Comparison of ENCODE assay signal across 10 cellular contexts in genomic region chr20:32325706-32326506, GRCh38. TPM values are rescaled to one million over a fixed set of nuclear protein-coding genes. Genes with fewer than 3 reads are reported as not detected.
DNase-seq lines count a peak whose midpoint lies in the region; ATAC-seq lines count a peak whose summit lies in the region.
"Had no signal": no experiment of that assay in that cellular context is flagged by ENCODE, and none has a peak within 500 bp of the region (broad histone marks: within the 10 kb centered on the region; RNA-seq: fewer than 3 reads in every experiment).

No MANE protein-coding gene starts in this region.

- no peak overlapping the region for H3K4me3 ChIP-seq in CD8-positive, alpha-beta memory T cell (ENCODE audit: low read length)

- ATAC-seq in left lobe of liver (peak; percentile 53), GM19351 (IDR thresholded peaks at IDR 0.05; ENCODE audit: unreplicated experiment) (no peak), HG03196 (IDR thresholded peaks at IDR 0.05; ENCODE audit: unreplicated experiment) (no peak), GM21529 (IDR thresholded peaks at IDR 0.05; ENCODE audit: unreplicated experiment) (no peak)

- H3K36me3 Mint-ChIP-seq in CD8-positive, alpha-beta memory T cell, result peaks cover 7 to 47% (median 14%) of the 10 kb centered on the region in 3 donors
- H3K36me3 Mint-ChIP-seq in activated T-helper 1 cell treated with anti-CD3 and anti-CD28 coated beads, Interleukin-12 subunit alpha, Interleukin-12 subunit beta, Interleukin-2, Interleukin-4 antibody, amounts not matched to agents 30 ng/mL and 10 ng/mL and 1 ng/mL, durations not matched to agents 14 hours and 24 hours and 36 hours (ENCODE audit: low read depth), result peaks cover 26% of the 10 kb centered on the region

- no peak for DNase-seq in CD8-positive, alpha-beta memory T cell
- peak; percentile 84 for DNase-seq in LoVo (ENCODE audit: low spot score)
- DNase-seq in activated T-helper 1 cell treated with anti-CD3 and anti-CD28 coated beads, Interleukin-12 subunit alpha, Interleukin-12 subunit beta, Interleukin-2, Interleukin-4 antibody, amounts not matched to agents 30 ng/mL and 10 ng/mL and 1 ng/mL, durations not matched to agents 14 hours and 24 hours and 36 hours (ENCODE audit: low spot score), result no peak
- DNase-seq in left lobe of liver (ENCODE audit: low spot score), result no peak
- no peak for DNase-seq in AG08396 (ENCODE audit: low spot score)
- DNase-seq: NCI-H2171 treated with DMSO at 0.1 percent for 48 hours; stimulated activated CD4-positive, alpha-beta T cell treated with anti-CD3 and anti-CD28 coated beads, Interleukin-4, amount 100 ng/mL, for 4 hours had no signal

- peaks cover 6% of the 10 kb centered on the region for H3K36me3 ChIP-seq in CD8-positive, alpha-beta memory T cell (ENCODE audit: insufficient read depth, low read length)

- CTCF ChIA-PET in CD8-positive, alpha-beta memory T cell (lab: Charles Lee), result interaction anchor here (0.9 kb wide), 1 partner anchor 9 kb away, joined by 3 read pairs; no protein-coding TSS in a partner anchor

- no peak overlapping the region for H3K4me3 Mint-ChIP-seq in CD8-positive, alpha-beta memory T cell
- no peak overlapping the region for H3K4me3 Mint-ChIP-seq in activated T-helper 1 cell treated with anti-CD3 and anti-CD28 coated beads, Interleukin-12 subunit alpha, Interleukin-12 subunit beta, Interleukin-2, Interleukin-4 antibody, amounts not matched to agents 30 ng/mL and 10 ng/mL and 1 ng/mL, durations not matched to agents 14 hours and 24 hours and 36 hours

- peak overlapping the region; percentile 9 for H3K27ac ChIP-seq in CD8-positive, alpha-beta memory T cell (ENCODE audit: low read depth, low read length)

- H3K4me1 Mint-ChIP-seq in CD8-positive, alpha-beta memory T cell, result peaks cover 0 to 3% (median 0%) of the 10 kb centered on the region in 3 donors
- peaks cover 11% of the 10 kb centered on the region for H3K4me1 Mint-ChIP-seq in activated T-helper 1 cell treated with anti-CD3 and anti-CD28 coated beads, Interleukin-12 subunit alpha, Interleukin-12 subunit beta, Interleukin-2, Interleukin-4 antibody, amounts not matched to agents 30 ng/mL and 10 ng/mL and 1 ng/mL, durations not matched to agents 14 hours and 24 hours and 36 hours (ENCODE audit: low read depth)

- H3K9me3 Mint-ChIP-seq in CD8-positive, alpha-beta memory T cell, result no peaks in the 10 kb centered on the region
- no peaks in the 10 kb centered on the region for H3K9me3 Mint-ChIP-seq in activated T-helper 1 cell treated with anti-CD3 and anti-CD28 coated beads, Interleukin-12 subunit alpha, Interleukin-12 subunit beta, Interleukin-2, Interleukin-4 antibody, amounts not matched to agents 30 ng/mL and 10 ng/mL and 1 ng/mL, durations not matched to agents 14 hours and 24 hours and 36 hours

- no peaks in the 10 kb centered on the region for H3K27me3 Mint-ChIP-seq in CD8-positive, alpha-beta memory T cell
- no peaks in the 10 kb centered on the region for H3K27me3 Mint-ChIP-seq in activated T-helper 1 cell treated with anti-CD3 and anti-CD28 coated beads, Interleukin-12 subunit alpha, Interleukin-12 subunit beta, Interleukin-2, Interleukin-4 antibody, amounts not matched to agents 30 ng/mL and 10 ng/mL and 1 ng/mL, durations not matched to agents 14 hours and 24 hours and 36 hours (ENCODE audit: insufficient read depth)

- H3K27me3 ChIP-seq in CD8-positive, alpha-beta memory T cell (ENCODE audit: insufficient read depth, low read length, poor library complexity, severe bottlenecking), result no peaks in the 10 kb centered on the region

- intact Hi-C loops in activated T-helper 1 cell treated with anti-CD3 and anti-CD28 coated beads, Interleukin-12 subunit alpha, Interleukin-12 subunit beta, Interleukin-2, Interleukin-4 antibody, amounts not matched to agents 30 ng/mL and 10 ng/mL and 1 ng/mL, durations not matched to agents 14 hours and 24 hours and 36 hours (cut with micrococcal nuclease), result no loop called here

- no peaks in the 10 kb centered on the region for H3K4me1 ChIP-seq in CD8-positive, alpha-beta memory T cell (ENCODE audit: insufficient read depth, low read length)

- H3K27ac Mint-ChIP-seq in CD8-positive, alpha-beta memory T cell, result peak overlapping the region in 2 of 8 donors; percentile 32 to 83
- peak overlapping the region; percentile 11 for H3K27ac Mint-ChIP-seq in activated T-helper 1 cell treated with anti-CD3 and anti-CD28 coated beads, Interleukin-12 subunit alpha, Interleukin-12 subunit beta, Interleukin-2, Interleukin-4 antibody, amounts not matched to agents 30 ng/mL and 10 ng/mL and 1 ng/mL, durations not matched to agents 14 hours and 24 hours and 36 hours

- POLR2A ChIA-PET in CD8-positive, alpha-beta memory T cell (lab: Charles Lee), result no interaction called here

- no peaks in the 10 kb centered on the region for H3K9me3 ChIP-seq in CD8-positive, alpha-beta memory T cell (ENCODE audit: low read length)

RNA-seq across cellular contexts. Expression of gene ASXL1, which starts 32.2 kb away (rescaled TPM):
- total RNA-seq in CD8-positive, alpha-beta memory T cell, result 100 to 1,000 TPM; 131 to 133 TPM
- polyA plus RNA-seq in CD8-positive, alpha-beta memory T cell, result 19.8 TPM
- 136 and 142 TPM in 2 replicates for total RNA-seq in activated T-helper 1 cell treated with anti-CD3 and anti-CD28 coated beads, Interleukin-12 subunit alpha, Interleukin-12 subunit beta, Interleukin-2, Interleukin-4 antibody, amounts not matched to agents 30 ng/mL and 10 ng/mL and 1 ng/mL, durations not matched to agents 14 hours and 24 hours and 36 hours
- total RNA-seq in left lobe of liver, result 28.5 TPM

RNA-seq across cellular contexts. Expression of gene KIF3B, which starts 48.5 kb away (rescaled TPM):
- total RNA-seq in CD8-positive, alpha-beta memory T cell, result 10 to 100 TPM; 61.0 to 61.6 TPM
- polyA plus RNA-seq in CD8-positive, alpha-beta memory T cell, result 5.7 TPM
- 38.1 and 39.1 TPM in 2 replicates for total RNA-seq in activated T-helper 1 cell treated with anti-CD3 and anti-CD28 coated beads, Interleukin-12 subunit alpha, Interleukin-12 subunit beta, Interleukin-2, Interleukin-4 antibody, amounts not matched to agents 30 ng/mL and 10 ng/mL and 1 ng/mL, durations not matched to agents 14 hours and 24 hours and 36 hours
- 19.3 TPM for total RNA-seq in left lobe of liver
